8 cellular contexts compared by ENCODE assay signal in the genomic region with DNA sequence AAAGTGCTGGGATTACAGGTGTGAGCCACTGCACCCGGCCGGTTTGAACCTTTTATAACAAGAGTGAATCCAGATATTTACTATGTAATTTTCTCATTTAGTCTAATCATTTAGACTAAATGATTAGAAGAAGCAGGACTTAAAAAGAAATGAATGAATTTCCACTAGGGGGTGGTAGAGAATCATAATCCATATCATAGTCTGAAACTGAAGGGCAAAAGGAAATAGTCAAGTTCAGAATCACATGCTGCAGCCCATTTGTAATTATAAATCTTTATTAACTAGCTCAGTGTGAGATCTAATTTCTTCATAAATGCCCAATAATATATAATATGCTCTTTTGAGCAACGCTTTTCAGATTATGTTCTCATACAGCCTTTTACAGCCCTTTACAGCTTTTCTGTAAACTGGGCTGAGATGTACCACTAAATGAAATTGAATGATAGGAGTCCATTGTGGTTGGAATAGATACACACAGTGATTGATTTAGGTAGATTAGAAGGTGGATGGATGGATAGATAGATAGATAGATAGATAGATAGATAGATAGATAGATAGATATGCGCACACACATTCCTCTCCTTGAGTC. TPM values are rescaled to one million over a fixed set of nuclear protein-coding genes. Genes with fewer than 3 reads are reported as not detected.
DNase-seq lines count a peak whose midpoint lies in the region; ATAC-seq and TF ChIP-seq lines count a peak whose summit lies in the region.

No MANE protein-coding gene starts in this region.

- CTCF ChIA-PET in mammary epithelial cell (lab: Charles Lee; ENCODE audit: low non-redundant PET), result no interaction called here

- no peak overlapping the region for H2AFZ ChIP-seq in mammary epithelial cell (ENCODE audit: low read depth, low read length)

- no peak overlapping the region for H3K4me3 ChIP-seq in mammary epithelial cell (replicated peaks in 1 of 3; ENCODE audit: insufficient read depth in 1 of 3, low read depth in 2 of 3, low read length in 3 of 3)
- H3K4me3 ChIP-seq in upper lobe of right lung, result no peak overlapping the region

- H3K9me3 ChIP-seq in mammary epithelial cell (replicated peaks; ENCODE audit: insufficient read depth, low read length) (no peaks in the 10 kb centered on the region), upper lobe of right lung (no peaks in the 10 kb centered on the region)

- H3K79me2 ChIP-seq in mammary epithelial cell (ENCODE audit: insufficient read depth, low read length), result no peaks in the 10 kb centered on the region

- in situ Hi-C loops in mammary epithelial cell (cut with MboI; ENCODE audit: low sequenced_read_pairs in 2 of 2), result loop anchor here (5.0 to 25.0 kb wide), 3 partner anchors 52 to 352 kb away; no protein-coding TSS in a partner anchor

- 33% methylated on average over 4 of the region's 4 CpGs for WGBS in mammary epithelial cell (ENCODE audit: low coverage, missing lambda C conversion rate)

- H4K20me1 ChIP-seq in mammary epithelial cell (ENCODE audit: insufficient read depth, low read length), result no peaks in the 10 kb centered on the region

- DNase-seq in COR-L47 (lab: John Stamatoyannopoulos, UW), result peak; percentile 54
- DNase-seq in HT1080 (ENCODE audit: low read depth), result peak; percentile 59
- peak; percentile 41 for DNase-seq in NCI-H82 treated with DMSO at 0.1 percent for 48 hours (lab: John Stamatoyannopoulos, UW; ENCODE audit: unreplicated experiment)
- DNase-seq in mammary epithelial cell, result peak; percentile 45
- DNase-seq in left lobe of liver (ENCODE audit: low spot score), result no peak
- no peak for DNase-seq in upper lobe of right lung
- no peak for DNase-seq in NK-92 treated with Interleukin-12 subunit alpha and Interleukin-12 subunit beta, amount 100 ng/mL, for 24 hours (lab: John Stamatoyannopoulos, UW)

- TF ChIP-seq CTCF in mammary epithelial cell (conservative IDR thresholded peaks at IDR 0.05 in 1 of 2, IDR thresholded peaks at IDR 0.05 in 1 of 2; ENCODE audit: extremely low read depth in 1 of 2, insufficient read depth in 1 of 2, low read depth in 1 of 2, low read length in 2 of 2) (peak; percentile 29 to 55), upper lobe of right lung (IDR thresholded peaks at IDR 0.05) (peak; percentile 64)

- dilution Hi-C loops in mammary epithelial cell (cut with HindIII; ENCODE audit: low sequenced_read_pairs), result no loop called here

- no peak overlapping the region for H3K9ac ChIP-seq in mammary epithelial cell (ENCODE audit: insufficient read depth, low read length)

- H3K27ac ChIP-seq in mammary epithelial cell (ENCODE audit: insufficient read depth, low read depth, low read length) (no peak overlapping the region), upper lobe of right lung (no peak overlapping the region)

- H3K36me3 ChIP-seq in mammary epithelial cell (ENCODE audit: insufficient read depth, low read length) (no peaks in the 10 kb centered on the region), upper lobe of right lung (no peaks in the 10 kb centered on the region)

- H3K27me3 ChIP-seq in mammary epithelial cell (ENCODE audit: insufficient read depth, low read length) (no peaks in the 10 kb centered on the region), upper lobe of right lung (no peaks in the 10 kb centered on the region)

- H3K4me1 ChIP-seq in mammary epithelial cell (ENCODE audit: insufficient read depth, low read length) (peaks cover 13% of the 10 kb centered on the region), upper lobe of right lung (peaks cover 6% of the 10 kb centered on the region)

- ATAC-seq in left lobe of liver (peak; percentile 83), upper lobe of right lung (peak; percentile 77), HG02938 (IDR thresholded peaks at IDR 0.05; ENCODE audit: unreplicated experiment) (no peak)

- no TSS peak for BruUV-seq in mammary epithelial cell (replicated peaks; lab: Mats Ljungman, UMichigan)

- H3K4me2 ChIP-seq in mammary epithelial cell (ENCODE audit: insufficient read depth, low read depth, low read length), result no peak overlapping the region

- intact Hi-C loops in mammary epithelial cell (cut with micrococcal nuclease), result loop anchor here (1.0 to 10.0 kb wide), 4 partner anchors 63 to 199 kb away; partner anchors contain the start of gene BRD2
- intact Hi-C loops in upper lobe of right lung (cut with DNase I), result no loop called here

RNA-seq across cellular contexts. Expression of gene PSMB9, which starts 31.8 kb away (rescaled TPM):
- 16.5 and 32.5 TPM in 2 replicates for total RNA-seq in HT1080 (2014; rRNA removed; shearing (Covaris generic))
- polyA plus RNA-seq in HT1080 (2015; cell fraction: cytosol; rRNA removed), result 15.1 and 15.9 TPM in 2 replicates
- 8.6 and 8.7 TPM in 2 replicates for polyA plus RNA-seq in HT1080 (2015; cell fraction: nucleus; rRNA removed)
- total RNA-seq in mammary epithelial cell, result 10 to 100 TPM in 1 of 2 donors, 1 to 10 TPM in 1; 2.7 to 10.1 TPM
- 19.0 TPM for polyA plus RNA-seq in mammary epithelial cell
- 10.5 TPM for polyA minus RNA-seq in mammary epithelial cell
- total RNA-seq in left lobe of liver, result 13.9 TPM
- 47.2 TPM for total RNA-seq in upper lobe of right lung

RNA-seq across cellular contexts. Expression of gene TAP1, which starts 32.3 kb away (rescaled TPM):
- total RNA-seq in HT1080 (2014; rRNA removed; shearing (Covaris generic)), result 28.1 and 32.0 TPM in 2 replicates
- polyA plus RNA-seq in HT1080 (2015; cell fraction: cytosol; rRNA removed), result 17.0 and 19.1 TPM in 2 replicates
- 22.7 and 28.3 TPM in 2 replicates for polyA plus RNA-seq in HT1080 (2015; cell fraction: nucleus; rRNA removed)
- total RNA-seq in mammary epithelial cell (10 to 100 TPM; 49.2 to 50.1 TPM), left lobe of liver (10.6 TPM), upper lobe of right lung (60.4 TPM)
- 35.5 TPM for polyA plus RNA-seq in mammary epithelial cell
- polyA minus RNA-seq in mammary epithelial cell, result 37.7 TPM

RNA-seq across cellular contexts. Expression of gene PSMB8, which starts 41.9 kb away (rescaled TPM):
- total RNA-seq in HT1080 (2014; rRNA removed; shearing (Covaris generic)), result 46.2 and 52.4 TPM in 2 replicates
- polyA plus RNA-seq in HT1080 (2015; cell fraction: cytosol; rRNA removed), result 44.0 and 45.2 TPM in 2 replicates
- polyA plus RNA-seq in HT1080 (2015; cell fraction: nucleus; rRNA removed), result 40.7 and 41.7 TPM in 2 replicates
- 10 to 100 TPM; 21.0 to 29.2 TPM for total RNA-seq in mammary epithelial cell
- 48.2 TPM for polyA plus RNA-seq in mammary epithelial cell
- 35.2 TPM for polyA minus RNA-seq in mammary epithelial cell
- total RNA-seq in left lobe of liver, result 41.1 TPM
- total RNA-seq in upper lobe of right lung, result 86.9 TPM

RNA-seq across cellular contexts. Expression of gene TAP2, which starts 47.3 kb away (rescaled TPM):
- 89.3 and 104 TPM in 2 replicates for total RNA-seq in HT1080 (2014; rRNA removed; shearing (Covaris generic))
- 36.3 and 41.1 TPM in 2 replicates for polyA plus RNA-seq in HT1080 (2015; cell fraction: cytosol; rRNA removed)
- polyA plus RNA-seq in HT1080 (2015; cell fraction: nucleus; rRNA removed), result 80.4 and 84.7 TPM in 2 replicates
- total RNA-seq in mammary epithelial cell (10 to 100 TPM; 41.8 to 63.4 TPM), left lobe of liver (11.8 TPM), upper lobe of right lung (56.4 TPM)
- polyA plus RNA-seq in mammary epithelial cell, result 23.4 TPM
- 143 TPM for polyA minus RNA-seq in mammary epithelial cell

RNA-seq across cellular contexts. Expression of gene HLA-DMB, which starts 55.0 kb away (rescaled TPM):
- total RNA-seq in HT1080 (2014; rRNA removed; shearing (Covaris generic)), result 0.07 and 0.16 TPM in 2 replicates
- polyA plus RNA-seq in HT1080 (2015; cell fraction: cytosol; rRNA removed), result 0.76 and 1.2 TPM in 2 replicates
- polyA plus RNA-seq in HT1080 (2015; cell fraction: nucleus; rRNA removed), result 2.1 and 2.7 TPM in 2 replicates
- total RNA-seq in mammary epithelial cell (not detected), left lobe of liver (2.6 TPM), upper lobe of right lung (140 TPM)
- polyA plus RNA-seq in mammary epithelial cell, result 0.03 TPM
- not detected for polyA minus RNA-seq in mammary epithelial cell

Comparison
In these comparisons a context has a peak if more than half of its experiments do, and no peak if none do; other contexts are left out.
1. DNase-seq: peak in COR-L47 (single experiment), HT1080 (single experiment), NCI-H82 treated with DMSO at 0.1 percent for 48 hours (single experiment) and mammary epithelial cell (single experiment); none in left lobe of liver (single experiment), upper lobe of right lung (single experiment) and NK-92 treated with Interleukin-12 subunit alpha and Interleukin-12 subunit beta, amount 100 ng/mL, for 24 hours (single experiment).